ENCODE assay signal across 17 cellular contexts in genomic region chr5:172082180-172082579, GRCh38.
DNase-seq lines count a peak whose midpoint lies in the region; ATAC-seq lines count a peak whose summit lies in the region.
"Had no signal": no experiment of that assay in that cellular context is flagged by ENCODE, and none has a peak within 500 bp of the region (broad histone marks: within the 10 kb centered on the region; RNA-seq: fewer than 3 reads in every experiment).

No MANE protein-coding gene starts in this region.

- ATAC-seq in activated naive CD8-positive, alpha-beta T cell treated with anti-CD3 and anti-CD28 coated beads, Interleukin-2, amount 50 U/mL, for 24 hours: no peak
- no peak for ATAC-seq in memory B cell (ENCODE audit: low read depth)

- no peaks in the 10 kb centered on the region for H3K9me3 Mint-ChIP-seq in activated naive CD8-positive, alpha-beta T cell (ENCODE audit: low read depth)
- H3K9me3 Mint-ChIP-seq in activated naive CD8-positive, alpha-beta T cell treated with anti-CD3 and anti-CD28 coated beads, Interleukin-2, amount 50 U/mL, for 24 hours: no peaks in the 10 kb centered on the region
- H3K9me3 Mint-ChIP-seq in activated T-helper 1 cell treated with anti-CD3 and anti-CD28 coated beads, Interleukin-12 subunit alpha, Interleukin-12 subunit beta, Interleukin-2, Interleukin-4 antibody, amounts not matched to agents 30 ng/mL and 10 ng/mL and 1 ng/mL, durations not matched to agents 14 hours and 24 hours and 36 hours: no peaks in the 10 kb centered on the region
- no peaks in the 10 kb centered on the region for H3K9me3 Mint-ChIP-seq in memory B cell

- intact Hi-C loops in activated T-helper 1 cell treated with anti-CD3 and anti-CD28 coated beads, Interleukin-12 subunit alpha, Interleukin-12 subunit beta, Interleukin-2, Interleukin-4 antibody, amounts not matched to agents 30 ng/mL and 10 ng/mL and 1 ng/mL, durations not matched to agents 14 hours and 24 hours and 36 hours (cut with micrococcal nuclease): no loop called here

- no peak for DNase-seq in activated naive CD8-positive, alpha-beta T cell treated with anti-CD3 and anti-CD28 coated beads, Interleukin-2, amount 50 U/mL, for 24 hours
- no peak for DNase-seq in activated T-helper 1 cell treated with anti-CD3 and anti-CD28 coated beads, Interleukin-12 subunit alpha, Interleukin-12 subunit beta, Interleukin-2, Interleukin-4 antibody, amounts not matched to agents 30 ng/mL and 10 ng/mL and 1 ng/mL, durations not matched to agents 14 hours and 24 hours and 36 hours (ENCODE audit: low spot score)
- DNase-seq in memory B cell (ENCODE audit: low spot score in 2 of 2) (no peak), NCI-H1417 treated with DMSO at 0.1 percent for 48 hours (lab: John Stamatoyannopoulos, UW) (no peak), GM19240 (ENCODE audit: insufficient read length, low spot score) (no peak), COR-L47 (lab: John Stamatoyannopoulos, UW) (no peak)
- DNase-seq: BE2C; EL; H7; KG1; NCI-H1048; NCI-H1694; NCI-H69; NK-92 treated with Interleukin-12 subunit alpha and Interleukin-12 subunit beta, amount 100 ng/mL, for 24 hours; OCI-M1; RPMI8226 had no signal

- H3K4me1 Mint-ChIP-seq in activated naive CD8-positive, alpha-beta T cell (ENCODE audit: low read depth): peaks cover 23% of the 10 kb centered on the region
- peaks cover 24% of the 10 kb centered on the region for H3K4me1 Mint-ChIP-seq in activated naive CD8-positive, alpha-beta T cell treated with anti-CD3 and anti-CD28 coated beads, Interleukin-2, amount 50 U/mL, for 24 hours
- H3K4me1 Mint-ChIP-seq in activated T-helper 1 cell treated with anti-CD3 and anti-CD28 coated beads, Interleukin-12 subunit alpha, Interleukin-12 subunit beta, Interleukin-2, Interleukin-4 antibody, amounts not matched to agents 30 ng/mL and 10 ng/mL and 1 ng/mL, durations not matched to agents 14 hours and 24 hours and 36 hours (ENCODE audit: low read depth): peaks cover 25% of the 10 kb centered on the region
- no peaks in the 10 kb centered on the region for H3K4me1 Mint-ChIP-seq in memory B cell

- peak overlapping the region; percentile 58 for H3K27ac Mint-ChIP-seq in activated naive CD8-positive, alpha-beta T cell
- no peak overlapping the region for H3K27ac Mint-ChIP-seq in activated naive CD8-positive, alpha-beta T cell treated with anti-CD3 and anti-CD28 coated beads, Interleukin-2, amount 50 U/mL, for 24 hours
- H3K27ac Mint-ChIP-seq in activated T-helper 1 cell treated with anti-CD3 and anti-CD28 coated beads, Interleukin-12 subunit alpha, Interleukin-12 subunit beta, Interleukin-2, Interleukin-4 antibody, amounts not matched to agents 30 ng/mL and 10 ng/mL and 1 ng/mL, durations not matched to agents 14 hours and 24 hours and 36 hours: peak overlapping the region; percentile 7
- peak overlapping the region; percentile 69 for H3K27ac Mint-ChIP-seq in memory B cell

- peaks cover 6% of the 10 kb centered on the region for H3K36me3 Mint-ChIP-seq in activated naive CD8-positive, alpha-beta T cell
- peaks cover 40% of the 10 kb centered on the region for H3K36me3 Mint-ChIP-seq in activated naive CD8-positive, alpha-beta T cell treated with anti-CD3 and anti-CD28 coated beads, Interleukin-2, amount 50 U/mL, for 24 hours (ENCODE audit: low read depth)
- peaks cover 41% of the 10 kb centered on the region for H3K36me3 Mint-ChIP-seq in activated T-helper 1 cell treated with anti-CD3 and anti-CD28 coated beads, Interleukin-12 subunit alpha, Interleukin-12 subunit beta, Interleukin-2, Interleukin-4 antibody, amounts not matched to agents 30 ng/mL and 10 ng/mL and 1 ng/mL, durations not matched to agents 14 hours and 24 hours and 36 hours (ENCODE audit: low read depth)
- peaks cover 24% of the 10 kb centered on the region for H3K36me3 Mint-ChIP-seq in memory B cell

- H3K27me3 Mint-ChIP-seq in activated naive CD8-positive, alpha-beta T cell: no peaks in the 10 kb centered on the region
- H3K27me3 Mint-ChIP-seq in activated naive CD8-positive, alpha-beta T cell treated with anti-CD3 and anti-CD28 coated beads, Interleukin-2, amount 50 U/mL, for 24 hours: no peaks in the 10 kb centered on the region
- H3K27me3 Mint-ChIP-seq in activated T-helper 1 cell treated with anti-CD3 and anti-CD28 coated beads, Interleukin-12 subunit alpha, Interleukin-12 subunit beta, Interleukin-2, Interleukin-4 antibody, amounts not matched to agents 30 ng/mL and 10 ng/mL and 1 ng/mL, durations not matched to agents 14 hours and 24 hours and 36 hours (ENCODE audit: insufficient read depth): no peaks in the 10 kb centered on the region
- H3K27me3 Mint-ChIP-seq in memory B cell: no peaks in the 10 kb centered on the region

- no peak overlapping the region for H3K4me3 Mint-ChIP-seq in activated naive CD8-positive, alpha-beta T cell
- no peak overlapping the region for H3K4me3 Mint-ChIP-seq in activated naive CD8-positive, alpha-beta T cell treated with anti-CD3 and anti-CD28 coated beads, Interleukin-2, amount 50 U/mL, for 24 hours
- no peak overlapping the region for H3K4me3 Mint-ChIP-seq in activated T-helper 1 cell treated with anti-CD3 and anti-CD28 coated beads, Interleukin-12 subunit alpha, Interleukin-12 subunit beta, Interleukin-2, Interleukin-4 antibody, amounts not matched to agents 30 ng/mL and 10 ng/mL and 1 ng/mL, durations not matched to agents 14 hours and 24 hours and 36 hours
- H3K4me3 Mint-ChIP-seq in memory B cell: no peak overlapping the region
